In the genomic region with DNA sequence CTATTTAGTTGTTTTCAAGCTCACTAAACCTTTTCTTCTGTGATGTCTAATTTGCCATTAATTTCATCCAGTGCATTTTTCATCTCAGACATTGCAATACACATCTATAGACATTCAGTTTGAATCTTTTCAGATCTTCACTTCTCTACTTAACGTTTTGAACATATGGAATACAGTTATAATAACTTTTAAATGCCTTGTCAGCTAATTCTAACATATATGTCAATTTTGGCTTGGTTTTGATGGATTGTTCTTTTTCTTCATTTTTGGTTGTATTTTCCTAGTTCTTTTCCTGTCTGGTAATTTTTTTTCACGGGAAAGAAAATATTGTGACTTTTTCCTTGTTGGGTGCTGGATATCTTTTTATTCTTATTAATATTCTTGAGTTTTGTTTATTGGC, we compare ENCODE assay signal across 28 cellular contexts.
"Had no signal": no experiment of that assay in that cellular context is flagged by ENCODE, and none has a peak within 500 bp of the region (broad histone marks: within the 10 kb centered on the region; RNA-seq: fewer than 3 reads in every experiment).

No MANE protein-coding gene starts in this region.

- H3K79me2 ChIP-seq: parathyroid adenoma had no signal

- H3K9ac ChIP-seq: neural progenitor cell, parathyroid adenoma had no signal

- ATAC-seq: natural killer cell; psoas muscle; right cardiac atrium; sciatic nerve; stimulated activated memory B cell treated with anti-CD40 and anti-IgM and Interleukin-4, amounts not matched to agents 10 μg/mL and 1 μg/mL and 100 μg/mL, for 72 hours; stimulated activated naive CD8-positive, alpha-beta T cell treated with anti-CD3 and anti-CD28 coated beads, Interleukin-15, amount 100 ng/mL, for 72 hours; stimulated activated naive CD8-positive, alpha-beta T cell treated with anti-CD3 and anti-CD28 coated beads, Interleukin-15, Interleukin-2, amounts not matched to agents 100 U/mL and 50 U/mL, for 24 hours; upper lobe of right lung had no signal

- H3K4me1 ChIP-seq: neural progenitor cell, parathyroid adenoma, spleen, suprapubic skin, testis, tibial artery, transverse colon, upper lobe of right lung, uterus had no signal

- H3K9me3 ChIP-seq: ovary, psoas muscle, spleen, suprapubic skin, testis, tibial artery, transverse colon, upper lobe of right lung, uterus had no signal

- H2AFZ ChIP-seq: neural progenitor cell, parathyroid adenoma had no signal

- H3K27ac ChIP-seq: neural progenitor cell, ovary, parathyroid adenoma, psoas muscle, skin epidermis, spleen, suprapubic skin, testis, tibial artery, transverse colon, upper lobe of right lung, uterus had no signal

- H3K27me3 ChIP-seq: neural progenitor cell, ovary, spleen, suprapubic skin, testis, tibial artery, transverse colon, upper lobe of right lung, uterus had no signal

- H3K4me2 ChIP-seq: neural progenitor cell, smooth muscle cell had no signal

- H3K4me3 ChIP-seq: neural progenitor cell, ovary, psoas muscle, skin epidermis, smooth muscle cell, spleen, suprapubic skin, testis, tibial artery, transverse colon, upper lobe of right lung, uterus had no signal

- H3K36me3 ChIP-seq: neural progenitor cell, ovary, spleen, suprapubic skin, tibial artery, transverse colon, upper lobe of right lung, uterus had no signal

- DNase-seq: natural killer cell; occipital lobe; ovary; posterior cingulate gyrus; psoas muscle; right cardiac atrium; spleen; stimulated activated CD4-positive, alpha-beta T cell treated with anti-CD3 and anti-CD28 coated beads, Interleukin-12 subunit alpha, Interleukin-12 subunit beta, amount 100 ng/mL, for 4 hours; stimulated activated CD4-positive, alpha-beta T cell treated with anti-CD3 and anti-CD28 coated beads, Interleukin-1b, Interleukin-23, amount 100 ng/mL, for 48 hours; stimulated activated CD4-positive, alpha-beta T cell treated with anti-CD3 and anti-CD28 coated beads, Interleukin-4, amount 100 ng/mL, for 1 hour; stimulated activated CD4-positive, alpha-beta T cell treated with anti-CD3 and anti-CD28 coated beads, Interleukin-4, amount 100 ng/mL, for 4 hours; stimulated activated CD8-positive, alpha-beta memory T cell treated with anti-CD3 and anti-CD28 coated beads, Interleukin-4, amount 100 ng/mL, for 48 hours; stimulated activated naive CD4-positive, alpha-beta T cell; stimulated activated naive CD8-positive, alpha-beta T cell treated with anti-CD3 and anti-CD28 coated beads, Interleukin-15, amount 100 ng/mL, for 72 hours; stimulated activated naive CD8-positive, alpha-beta T cell treated with anti-CD3 and anti-CD28 coated beads, Interleukin-15, Interleukin-2, amounts not matched to agents 100 U/mL and 50 U/mL, for 24 hours; substantia nigra; testis; tibial artery; transverse colon; upper lobe of right lung; uterus had no signal
